Comparison of ENCODE assay signal across 2 cellular contexts in the genomic region with DNA sequence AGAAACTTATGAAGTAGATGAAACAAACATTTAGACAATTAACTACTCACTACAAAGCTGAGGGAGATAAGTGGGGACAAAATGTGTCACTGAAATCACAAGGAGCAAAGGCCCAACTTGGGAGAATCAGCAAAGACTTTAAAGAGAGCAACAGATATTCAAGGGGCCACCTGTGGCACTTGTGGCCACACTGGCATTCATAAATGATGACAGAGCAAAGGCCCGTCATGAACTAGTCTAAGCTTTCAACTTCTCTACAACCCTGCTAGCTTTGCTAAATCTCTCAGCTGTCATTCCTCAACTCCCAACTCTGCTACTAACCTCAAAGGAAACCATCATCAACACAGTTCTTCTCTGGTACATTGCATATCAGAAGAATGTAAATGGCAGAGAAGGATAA.
TF ChIP-seq lines count a peak whose summit lies in the region.

No MANE protein-coding gene starts in this region.

TF ChIP-seq in liver, 16 proteins besides CTCF, POLR2A, EP300 and RAD21 (continued from another document):
- TF ChIP-seq, protein P1, sequence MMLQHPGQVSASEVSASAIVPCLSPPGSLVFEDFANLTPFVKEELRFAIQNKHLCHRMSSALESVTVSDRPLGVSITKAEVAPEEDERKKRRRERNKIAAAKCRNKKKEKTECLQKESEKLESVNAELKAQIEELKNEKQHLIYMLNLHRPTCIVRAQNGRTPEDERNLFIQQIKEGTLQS (IDR thresholded peaks at IDR 0.05): no peak
- TF ChIP-seq, protein P2, sequence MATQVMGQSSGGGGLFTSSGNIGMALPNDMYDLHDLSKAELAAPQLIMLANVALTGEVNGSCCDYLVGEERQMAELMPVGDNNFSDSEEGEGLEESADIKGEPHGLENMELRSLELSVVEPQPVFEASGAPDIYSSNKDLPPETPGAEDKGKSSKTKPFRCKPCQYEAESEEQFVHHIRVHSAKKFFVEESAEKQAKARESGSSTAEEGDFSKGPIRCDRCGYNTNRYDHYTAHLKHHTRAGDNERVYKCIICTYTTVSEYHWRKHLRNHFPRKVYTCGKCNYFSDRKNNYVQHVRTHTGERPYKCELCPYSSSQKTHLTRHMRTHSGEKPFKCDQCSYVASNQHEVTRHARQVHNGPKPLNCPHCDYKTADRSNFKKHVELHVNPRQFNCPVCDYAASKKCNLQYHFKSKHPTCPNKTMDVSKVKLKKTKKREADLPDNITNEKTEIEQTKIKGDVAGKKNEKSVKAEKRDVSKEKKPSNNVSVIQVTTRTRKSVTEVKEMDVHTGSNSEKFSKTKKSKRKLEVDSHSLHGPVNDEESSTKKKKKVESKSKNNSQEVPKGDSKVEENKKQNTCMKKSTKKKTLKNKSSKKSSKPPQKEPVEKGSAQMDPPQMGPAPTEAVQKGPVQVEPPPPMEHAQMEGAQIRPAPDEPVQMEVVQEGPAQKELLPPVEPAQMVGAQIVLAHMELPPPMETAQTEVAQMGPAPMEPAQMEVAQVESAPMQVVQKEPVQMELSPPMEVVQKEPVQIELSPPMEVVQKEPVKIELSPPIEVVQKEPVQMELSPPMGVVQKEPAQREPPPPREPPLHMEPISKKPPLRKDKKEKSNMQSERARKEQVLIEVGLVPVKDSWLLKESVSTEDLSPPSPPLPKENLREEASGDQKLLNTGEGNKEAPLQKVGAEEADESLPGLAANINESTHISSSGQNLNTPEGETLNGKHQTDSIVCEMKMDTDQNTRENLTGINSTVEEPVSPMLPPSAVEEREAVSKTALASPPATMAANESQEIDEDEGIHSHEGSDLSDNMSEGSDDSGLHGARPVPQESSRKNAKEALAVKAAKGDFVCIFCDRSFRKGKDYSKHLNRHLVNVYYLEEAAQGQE (IDR thresholded peaks at IDR 0.05): no peak
- TF ChIP-seq FOXA1 (IDR thresholded peaks at IDR 0.05) (no peak), GABPA (IDR thresholded peaks at IDR 0.05 in 1 of 2, conservative IDR thresholded peaks at IDR 0.05 in 1 of 2) (no peak), FOXA2 (IDR thresholded peaks at IDR 0.05) (no peak), RXRA (IDR thresholded peaks at IDR 0.05) (no peak), HNF4G (IDR thresholded peaks at IDR 0.05) (no peak), YY1 (IDR thresholded peaks at IDR 0.05) (no peak), EGR1 (IDR thresholded peaks at IDR 0.05; ENCODE audit: low read depth in 2 of 2) (no peak), JUND (IDR thresholded peaks at IDR 0.05) (no peak)

TF ChIP-seq in HepG2, 621 proteins besides CTCF, POLR2A, EP300 and RAD21 (continued from another document):
- TF ChIP-seq KDM2A (CRISPR knock-in tag; IDR thresholded peaks at IDR 0.05; ENCODE audit: borderline replicate concordance, low read depth): no peak
- no peak for TF ChIP-seq ZNF441 (CRISPR knock-in tag; IDR thresholded peaks at IDR 0.05; ENCODE audit: borderline replicate concordance)
- TF ChIP-seq, protein P3, sequence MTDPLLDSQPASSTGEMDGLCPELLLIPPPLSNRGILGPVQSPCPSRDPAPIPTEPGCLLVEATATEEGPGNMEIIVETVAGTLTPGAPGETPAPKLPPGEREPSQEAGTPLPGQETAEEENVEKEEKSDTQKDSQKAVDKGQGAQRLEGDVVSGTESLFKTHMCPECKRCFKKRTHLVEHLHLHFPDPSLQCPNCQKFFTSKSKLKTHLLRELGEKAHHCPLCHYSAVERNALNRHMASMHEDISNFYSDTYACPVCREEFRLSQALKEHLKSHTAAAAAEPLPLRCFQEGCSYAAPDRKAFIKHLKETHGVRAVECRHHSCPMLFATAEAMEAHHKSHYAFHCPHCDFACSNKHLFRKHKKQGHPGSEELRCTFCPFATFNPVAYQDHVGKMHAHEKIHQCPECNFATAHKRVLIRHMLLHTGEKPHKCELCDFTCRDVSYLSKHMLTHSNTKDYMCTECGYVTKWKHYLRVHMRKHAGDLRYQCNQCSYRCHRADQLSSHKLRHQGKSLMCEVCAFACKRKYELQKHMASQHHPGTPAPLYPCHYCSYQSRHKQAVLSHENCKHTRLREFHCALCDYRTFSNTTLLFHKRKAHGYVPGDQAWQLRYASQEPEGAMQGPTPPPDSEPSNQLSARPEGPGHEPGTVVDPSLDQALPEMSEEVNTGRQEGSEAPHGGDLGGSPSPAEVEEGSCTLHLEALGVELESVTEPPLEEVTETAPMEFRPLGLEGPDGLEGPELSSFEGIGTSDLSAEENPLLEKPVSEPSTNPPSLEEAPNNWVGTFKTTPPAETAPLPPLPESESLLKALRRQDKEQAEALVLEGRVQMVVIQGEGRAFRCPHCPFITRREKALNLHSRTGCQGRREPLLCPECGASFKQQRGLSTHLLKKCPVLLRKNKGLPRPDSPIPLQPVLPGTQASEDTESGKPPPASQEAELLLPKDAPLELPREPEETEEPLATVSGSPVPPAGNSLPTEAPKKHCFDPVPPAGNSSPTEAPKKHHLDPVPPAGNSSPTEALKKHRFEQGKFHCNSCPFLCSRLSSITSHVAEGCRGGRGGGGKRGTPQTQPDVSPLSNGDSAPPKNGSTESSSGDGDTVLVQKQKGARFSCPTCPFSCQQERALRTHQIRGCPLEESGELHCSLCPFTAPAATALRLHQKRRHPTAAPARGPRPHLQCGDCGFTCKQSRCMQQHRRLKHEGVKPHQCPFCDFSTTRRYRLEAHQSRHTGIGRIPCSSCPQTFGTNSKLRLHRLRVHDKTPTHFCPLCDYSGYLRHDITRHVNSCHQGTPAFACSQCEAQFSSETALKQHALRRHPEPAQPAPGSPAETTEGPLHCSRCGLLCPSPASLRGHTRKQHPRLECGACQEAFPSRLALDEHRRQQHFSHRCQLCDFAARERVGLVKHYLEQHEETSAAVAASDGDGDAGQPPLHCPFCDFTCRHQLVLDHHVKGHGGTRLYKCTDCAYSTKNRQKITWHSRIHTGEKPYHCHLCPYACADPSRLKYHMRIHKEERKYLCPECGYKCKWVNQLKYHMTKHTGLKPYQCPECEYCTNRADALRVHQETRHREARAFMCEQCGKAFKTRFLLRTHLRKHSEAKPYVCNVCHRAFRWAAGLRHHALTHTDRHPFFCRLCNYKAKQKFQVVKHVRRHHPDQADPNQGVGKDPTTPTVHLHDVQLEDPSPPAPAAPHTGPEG (CRISPR knock-in tag; IDR thresholded peaks at IDR 0.05): no peak
- no peak for TF ChIP-seq KDM5B (CRISPR knock-in tag; IDR thresholded peaks at IDR 0.05; ENCODE audit: borderline replicate concordance)
- no peak for TF ChIP-seq MED1 (CRISPR knock-in tag; IDR thresholded peaks at IDR 0.05)
- no peak for TF ChIP-seq ZNF33A (CRISPR knock-in tag; IDR thresholded peaks at IDR 0.05; ENCODE audit: borderline replicate concordance)
- TF ChIP-seq, protein P4, sequence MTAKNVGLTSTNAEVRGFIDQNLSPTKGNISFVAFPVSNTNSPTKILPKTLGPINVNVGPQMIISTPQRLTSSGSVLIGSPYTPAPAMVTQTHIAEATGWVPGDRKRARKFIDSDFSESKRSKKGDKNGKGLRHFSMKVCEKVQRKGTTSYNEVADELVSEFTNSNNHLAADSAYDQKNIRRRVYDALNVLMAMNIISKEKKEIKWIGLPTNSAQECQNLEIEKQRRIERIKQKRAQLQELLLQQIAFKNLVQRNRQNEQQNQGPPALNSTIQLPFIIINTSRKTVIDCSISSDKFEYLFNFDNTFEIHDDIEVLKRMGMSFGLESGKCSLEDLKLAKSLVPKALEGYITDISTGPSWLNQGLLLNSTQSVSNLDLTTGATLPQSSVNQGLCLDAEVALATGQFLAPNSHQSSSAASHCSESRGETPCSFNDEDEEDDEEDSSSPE (CRISPR knock-in tag; IDR thresholded peaks at IDR 0.05): no peak
- TF ChIP-seq CCAR2 (optimal IDR thresholded peaks at IDR 0.05; ENCODE audit: low read depth, low read length): no peak
- TF ChIP-seq SMAD1 (CRISPR knock-in tag; IDR thresholded peaks at IDR 0.05; ENCODE audit: borderline replicate concordance, low read depth): no peak
